Comparison of ENCODE assay signal across 8 cellular contexts in genomic region chr3:195620476-195620875, GRCh38. TPM values are rescaled to one million over a fixed set of nuclear protein-coding genes. Genes with fewer than 3 reads are reported as not detected.
"Had no signal": no experiment of that assay in that cellular context is flagged by ENCODE, and none has a peak within 500 bp of the region (broad histone marks: within the 10 kb centered on the region; RNA-seq: fewer than 3 reads in every experiment).

No MANE protein-coding gene starts in this region.

RNA-seq across cellular contexts. Expression of gene APOD, which starts 36.7 kb away (rescaled TPM):
- total RNA-seq: activated CD8-positive, alpha-beta memory T cell treated with anti-CD3 and anti-CD28 coated beads for 36 hours; activated CD8-positive, alpha-beta T cell treated with anti-CD3 and anti-CD28 coated beads, Interleukin-2, amount 10 ng/mL, durations not matched to agents 7 days and 5 days; activated naive CD8-positive, alpha-beta T cell treated with anti-CD3 and anti-CD28 coated beads, Interleukin-2, amount 10 ng/mL, durations not matched to agents 7 days and 5 days; activated T-cell treated with anti-CD3 and anti-CD28 coated beads, Interleukin-2, amount 50 U/mL, for 4 hours; cardiac muscle cell; foreskin keratinocyte; T-helper 2 cell treated with Interferon-gamma antibody and Interleukin-4, amounts not matched to agents 100 ng/mL and 5 ng/mL, for 36 hours; WTC11 had no signal
